Comparison of ENCODE assay signal across 14 cellular contexts in genomic region chr2:121036226-121036692, GRCh38.
DNase-seq lines count a peak whose midpoint lies in the region; ATAC-seq, FAIRE-seq and TF ChIP-seq lines count a peak whose summit lies in the region.
"Had no signal": no experiment of that assay in that cellular context is flagged by ENCODE, and none has a peak within 500 bp of the region (broad histone marks: within the 10 kb centered on the region; RNA-seq: fewer than 3 reads in every experiment).

No MANE protein-coding gene starts in this region.

- H3K9me3 ChIP-seq in HAP-1 = no peaks in the 10 kb centered on the region

- DNase-seq in NCI-H128 (lab: John Stamatoyannopoulos, UW; ENCODE audit: unreplicated experiment) = peak; percentile 82
- DNase-seq in NCI-H345 (lab: John Stamatoyannopoulos, UW) = peak; percentile 99
- no peak for DNase-seq in C1 segment of cervical spinal cord (lab: John Stamatoyannopoulos, UW)
- DNase-seq in activated T-cell treated with anti-CD3 and anti-CD28 coated beads, Interleukin-2, amount 50 U/mL, for 1 hour = no peak
- no peak for DNase-seq in HAP-1 (ENCODE audit: low spot score in 2 of 2)
- DNase-seq: activated naive CD4-positive, alpha-beta T cell treated with anti-CD3 and anti-CD28 coated beads, Interleukin-2, amount 10 ng/mL, durations not matched to agents 7 days and 5 days; foreskin melanocyte; HFFc6 had no signal

- H3K27ac ChIP-seq in C4-2B = peak overlapping the region; percentile 68
- H3K27ac ChIP-seq: cardiac muscle cell had no signal

- H3K4me1 ChIP-seq in HAP-1 = no peaks in the 10 kb centered on the region

- in situ Hi-C loops in HAP-1 (cut with MboI; ENCODE audit: low sequenced_read_pairs) = no loop called here

- no peaks in the 10 kb centered on the region for H3K36me3 ChIP-seq in HAP-1 (replicated peaks)
- H3K36me3 ChIP-seq: cardiac muscle cell had no signal

- no peak for TF ChIP-seq CTCF in C4-2B (conservative IDR thresholded peaks at IDR 0.05)

- H3K27me3 ChIP-seq in HAP-1 (ENCODE audit: low read depth) = peaks cover 16% of the 10 kb centered on the region

- FAIRE-seq in islet of Langerhans (lab: Jason Lieb, UNC) = peak; percentile 100
- FAIRE-seq: D721Med, endometrium had no signal

- ATAC-seq in HG02759 (IDR thresholded peaks at IDR 0.05; ENCODE audit: unreplicated experiment) = no peak

- H3K4me3 ChIP-seq in HAP-1 = no peak overlapping the region
- H3K4me3 ChIP-seq: cardiac muscle cell had no signal

Comparison
In these comparisons a context has a peak if more than half of its experiments do, and no peak if none do; other contexts are left out.
1. DNase-seq: peak in NCI-H128 (single experiment) and NCI-H345 (single experiment); none in C1 segment of cervical spinal cord (0 of 14), activated T-cell treated with anti-CD3 and anti-CD28 coated beads, Interleukin-2, amount 50 U/mL, for 1 hour (single experiment) and HAP-1 (0 of 2).